22 cellular contexts compared by ENCODE assay signal in genomic region chr1:221888218-221888617, GRCh38.
A peak's percentile ranks its signal among the peaks of the same experiment; 100 is the strongest.
DNase-seq lines count a peak whose midpoint lies in the region; ATAC-seq and TF ChIP-seq lines count a peak whose summit lies in the region.
"Had no signal": no experiment of that assay in that cellular context is flagged by ENCODE, and none has a peak within 500 bp of the region (broad histone marks: within the 10 kb centered on the region; RNA-seq: fewer than 3 reads in every experiment).

No MANE protein-coding gene starts in this region.

- H3K27ac Mint-ChIP-seq in naive B cell, result no peak overlapping the region
- H3K27ac Mint-ChIP-seq: CD8-positive, alpha-beta T cell; T-cell had no signal

- H3K36me3 Mint-ChIP-seq in naive B cell, result no peaks in the 10 kb centered on the region
- H3K36me3 Mint-ChIP-seq: CD8-positive, alpha-beta T cell; T-cell had no signal

- H3K79me1 ChIP-seq in neuronal stem cell (ENCODE audit: low read depth, low read length), result no peaks in the 10 kb centered on the region

- peaks cover 0 to 5% (median 0%) of the 10 kb centered on the region in 11 experiments; a peak in 3 of 22 replicates for H3K9me3 ChIP-seq in BLaER1 treated with 17β-estradiol and CSF1 and Interleukin-3, amounts not matched to agents 10 nM and 100 nM (replicated peaks in 1 of 11)
- no peaks in the 10 kb centered on the region for H3K9me3 ChIP-seq in mammary epithelial cell (replicated peaks; ENCODE audit: insufficient read depth, low read length)
- H3K9me3 ChIP-seq in neuronal stem cell (replicated peaks in 1 of 2; ENCODE audit: control insufficient read depth in 2 of 2, insufficient read depth in 1 of 2, low read depth in 1 of 2, low read length in 2 of 2), result no peaks in the 10 kb centered on the region
- H3K9me3 ChIP-seq: SK-N-SH had no signal

- H2BK12ac ChIP-seq in neuronal stem cell (ENCODE audit: low read length), result no peak overlapping the region

- no peaks in the 10 kb centered on the region for H3K36me3 ChIP-seq in BLaER1 treated with 17β-estradiol and CSF1 and Interleukin-3, amounts not matched to agents 10 nM and 100 nM
- no peaks in the 10 kb centered on the region for H3K36me3 ChIP-seq in mammary epithelial cell (ENCODE audit: insufficient read depth, low read length)
- no peaks in the 10 kb centered on the region for H3K36me3 ChIP-seq in neuronal stem cell (replicated peaks in 1 of 2; ENCODE audit: control insufficient read depth in 2 of 2, insufficient read depth in 2 of 2, low read length in 2 of 2)

- DNase-seq in NCI-H69 (lab: John Stamatoyannopoulos, UW) (peak; percentile 80), mammary epithelial cell (no peak), naive B cell (peak; percentile 18), neuronal stem cell (ENCODE audit: low spot score) (no peak)
- no peak for DNase-seq in activated CD8-positive, alpha-beta memory T cell treated with anti-CD3 and anti-CD28 coated beads, Interleukin-2, amount 50 U/mL, for 4 hours
- DNase-seq: C1 segment of cervical spinal cord; Calu3; CD8-positive, alpha-beta T cell; DMS153; H9; KG1; NCI-H1092 treated with DMSO at 0.1 percent for 48 hours; NCI-H2029 treated with DMSO at 0.1 percent for 48 hours; NCI-H345; NCI-H524; SIG-M5; SK-N-SH; T-cell had no signal

- ATAC-seq in naive B cell (ENCODE audit: low read depth in 2 of 2) (peak; percentile 72 to 80), GM18505 (IDR thresholded peaks at IDR 0.05; ENCODE audit: unreplicated experiment) (no peak), GM19035 (IDR thresholded peaks at IDR 0.05; ENCODE audit: unreplicated experiment) (no peak)
- ATAC-seq: CD8-positive, alpha-beta T cell; T-cell had no signal

- no TSS peak for BruUV-seq in mammary epithelial cell (replicated peaks; lab: Mats Ljungman, UMichigan)

- CTCF ChIA-PET in mammary epithelial cell (lab: Charles Lee; ENCODE audit: low non-redundant PET), result no interaction called here

- in situ Hi-C loops in mammary epithelial cell (cut with MboI; ENCODE audit: low sequenced_read_pairs in 2 of 2), result no loop called here

- H3K4me2 ChIP-seq in BLaER1 treated with 17β-estradiol and CSF1 and Interleukin-3, amounts not matched to agents 10 nM and 100 nM, result peak overlapping the region in 10 of 11 experiments; percentile 9 to 89 (median 76); a peak in 18 of 22 replicates
- H3K4me2 ChIP-seq in mammary epithelial cell (ENCODE audit: insufficient read depth, low read depth, low read length) (no peak overlapping the region), neuronal stem cell (ENCODE audit: insufficient read depth, low read length, poor library complexity, severe bottlenecking) (no peak overlapping the region)
- H3K4me2 ChIP-seq: SK-N-SH had no signal

- H2AFZ ChIP-seq in mammary epithelial cell (ENCODE audit: low read depth, low read length), result no peak overlapping the region
- no peak overlapping the region for H2AFZ ChIP-seq in neuronal stem cell (ENCODE audit: low read length)

- no peaks in the 10 kb centered on the region for H3K79me2 ChIP-seq in mammary epithelial cell (ENCODE audit: insufficient read depth, low read length)

- no peaks in the 10 kb centered on the region for H4K20me1 ChIP-seq in BLaER1 treated with 17β-estradiol and CSF1 and Interleukin-3, amounts not matched to agents 10 nM and 100 nM
- no peaks in the 10 kb centered on the region for H4K20me1 ChIP-seq in mammary epithelial cell (ENCODE audit: insufficient read depth, low read length)

- no peak overlapping the region for H2BK15ac ChIP-seq in neuronal stem cell (ENCODE audit: low read length)

- H3K27me3 ChIP-seq in BLaER1 treated with 17β-estradiol and CSF1 and Interleukin-3, amounts not matched to agents 10 nM and 100 nM, result peaks cover 0 to 5% (median 0%) of the 10 kb centered on the region in 11 experiments; a peak in 3 of 22 replicates
- H3K27me3 ChIP-seq in mammary epithelial cell (ENCODE audit: insufficient read depth, low read length) (no peaks in the 10 kb centered on the region), neuronal stem cell (ENCODE audit: control insufficient read depth in 3 of 3, insufficient read depth in 3 of 3, low read depth in 1 of 3, low read length in 3 of 3) (no peaks in the 10 kb centered on the region)

- peaks cover 0 to 4% (median 0%) of the 10 kb centered on the region in 3 donors for H3K27me3 Mint-ChIP-seq in naive B cell

- no peak overlapping the region for H2BK5ac ChIP-seq in neuronal stem cell (ENCODE audit: low read length)

- peak overlapping the region in 2 of 10 experiments; percentile 41 to 43; a peak in 5 of 20 replicates for H3K4me3 ChIP-seq in BLaER1 treated with 17β-estradiol and CSF1 and Interleukin-3, amounts not matched to agents 10 nM and 100 nM
- no peak overlapping the region for H3K4me3 ChIP-seq in mammary epithelial cell (replicated peaks in 1 of 3; ENCODE audit: insufficient read depth in 1 of 3, low read depth in 2 of 3, low read length in 3 of 3)
- H3K4me3 ChIP-seq in neuronal stem cell (ENCODE audit: low read length in 2 of 2), result no peak overlapping the region

- H3K27ac ChIP-seq in BLaER1 treated with 17β-estradiol and CSF1 and Interleukin-3, amounts not matched to agents 10 nM and 100 nM, result peak overlapping the region in 5 of 11 experiments; percentile 4 to 88 (median 65); a peak in 8 of 22 replicates
- peak overlapping the region; percentile 93 for H3K27ac ChIP-seq in mammary epithelial cell (ENCODE audit: insufficient read depth, low read depth, low read length)
- H3K27ac ChIP-seq in neuronal stem cell (replicated peaks; ENCODE audit: low read length), result no peak overlapping the region
- H3K27ac ChIP-seq: RWPE1 had no signal

- H3K4ac ChIP-seq in neuronal stem cell (ENCODE audit: low read length), result no peak overlapping the region

- dilution Hi-C loops in mammary epithelial cell (cut with HindIII; ENCODE audit: low sequenced_read_pairs), result loop anchor here (5.0 kb wide), 2 partner anchors 41 to 104 kb away; no protein-coding TSS in a partner anchor

- no peak for TF ChIP-seq CTCF in mammary epithelial cell (conservative IDR thresholded peaks at IDR 0.05 in 1 of 2, IDR thresholded peaks at IDR 0.05 in 1 of 2; ENCODE audit: extremely low read depth in 1 of 2, insufficient read depth in 1 of 2, low read depth in 1 of 2, low read length in 2 of 2)

- H3K9ac ChIP-seq in BLaER1 treated with 17β-estradiol and CSF1 and Interleukin-3, amounts not matched to agents 10 nM and 100 nM, result peak overlapping the region in 4 of 11 experiments; percentile 46 to 77 (median 58); a peak in 7 of 22 replicates
- H3K9ac ChIP-seq in mammary epithelial cell (ENCODE audit: insufficient read depth, low read length), result no peak overlapping the region
- no peak overlapping the region for H3K9ac ChIP-seq in neuronal stem cell (ENCODE audit: low read depth, low read length, poor library complexity)
- H3K9ac ChIP-seq: SK-N-SH had no signal

- no peak overlapping the region for H2AK5ac ChIP-seq in neuronal stem cell (ENCODE audit: low read depth, low read length)

- H3K4me1 ChIP-seq in BLaER1 treated with 17β-estradiol and CSF1 and Interleukin-3, amounts not matched to agents 10 nM and 100 nM, result peaks cover 4 to 88% (median 63%) of the 10 kb centered on the region in 10 experiments; a peak in 16 of 20 replicates
- H3K4me1 ChIP-seq in mammary epithelial cell (ENCODE audit: insufficient read depth, low read length), result peaks cover 52% of the 10 kb centered on the region
- no peaks in the 10 kb centered on the region for H3K4me1 ChIP-seq in neuronal stem cell (ENCODE audit: control insufficient read depth in 2 of 2, insufficient read depth in 1 of 2, low read depth in 1 of 2, low read length in 2 of 2)

- no peak overlapping the region for H4K91ac ChIP-seq in neuronal stem cell (ENCODE audit: low read depth, low read length, poor library complexity)

- 95% methylated on average over 11 of the region's 11 CpGs for WGBS in mammary epithelial cell (ENCODE audit: low coverage, missing lambda C conversion rate)
- WGBS in neuronal stem cell (ENCODE audit: extremely low coverage in 2 of 2, insufficient read length in 2 of 2, insufficient replicate concordance in 1 of 2), 2 donors, result no CpG with 5 or more reads among the region's 11 CpGs

- H3K18ac ChIP-seq in neuronal stem cell (ENCODE audit: low read length), result no peak overlapping the region

- H4K8ac ChIP-seq in neuronal stem cell (ENCODE audit: low read depth, low read length), result no peak overlapping the region

- H3K14ac ChIP-seq in neuronal stem cell (ENCODE audit: low read length), result no peak overlapping the region

- H2BK120ac ChIP-seq in neuronal stem cell (ENCODE audit: low read depth, low read length), result no peak overlapping the region

- H3K4me1 Mint-ChIP-seq in naive B cell, result peaks cover 5 to 20% (median 18%) of the 10 kb centered on the region in 3 donors

- TF ChIP-seq POLR2A in GM18505 (IDR thresholded peaks at IDR 0.05; ENCODE audit: borderline replicate concordance, extremely low read depth, insufficient read depth, insufficient read length), result no peak

- intact Hi-C loops in mammary epithelial cell (cut with micrococcal nuclease), result no loop called here

- H3K4me3 Mint-ChIP-seq in naive B cell, result peak overlapping the region in 1 of 8 donors; percentile 27
- H3K4me3 Mint-ChIP-seq: CD8-positive, alpha-beta T cell; H9; T-cell had no signal

- no peaks in the 10 kb centered on the region for H3K9me3 Mint-ChIP-seq in naive B cell
- H3K9me3 Mint-ChIP-seq: CD8-positive, alpha-beta T cell; H9; T-cell had no signal

- no peak overlapping the region for H3K23ac ChIP-seq in neuronal stem cell (ENCODE audit: low read depth, low read length, poor library complexity)

Comparison
In these comparisons a context has a peak if more than half of its experiments do, and no peak if none do; other contexts are left out.
1. H3K4me2 ChIP-seq: peak in BLaER1 treated with 17β-estradiol and CSF1 and Interleukin-3, amounts not matched to agents 10 nM and 100 nM (10 of 11); none in mammary epithelial cell (single experiment) and neuronal stem cell (single experiment).
2. DNase-seq: peak in NCI-H69 (single experiment) and naive B cell (single experiment); none in mammary epithelial cell (single experiment), activated CD8-positive, alpha-beta memory T cell treated with anti-CD3 and anti-CD28 coated beads, Interleukin-2, amount 50 U/mL, for 4 hours (single experiment) and neuronal stem cell (single experiment).
3. ATAC-seq: peak in naive B cell (2 of 2); none in GM18505 (single experiment) and GM19035 (single experiment).